Comparison of ENCODE assay signal across 12 cellular contexts in genomic region chr6:134520181-134521115, GRCh38.
DNase-seq lines count a peak whose midpoint lies in the region; ATAC-seq and TF ChIP-seq lines count a peak whose summit lies in the region.
"Had no signal": no experiment of that assay in that cellular context is flagged by ENCODE, and none has a peak within 500 bp of the region (broad histone marks: within the 10 kb centered on the region; RNA-seq: fewer than 3 reads in every experiment).

No MANE protein-coding gene starts in this region.

- 54% methylated on average over 12 of the region's 12 CpGs for WGBS in right lobe of liver (ENCODE audit: insufficient coverage, low coverage, low lambda C conversion rate, missing lambda C conversion rate)
- 60 to 74% methylated on average over 12 of the region's 12 CpGs for WGBS in lower leg skin, 2 donors

- no peaks in the 10 kb centered on the region for H3K9me3 ChIP-seq in DND-41 (ENCODE audit: insufficient read depth, low read length, severe bottlenecking)
- no peaks in the 10 kb centered on the region for H3K9me3 ChIP-seq in right lobe of liver

- intact Hi-C loops in right lobe of liver (cut with DNase I) (no loop called here), lower leg skin (cut with DNase I; ENCODE audit: low total_unique reads) (no loop called here)

- no peaks in the 10 kb centered on the region for H3K79me2 ChIP-seq in DND-41 (ENCODE audit: insufficient read depth, low read length)

- H3K4me1 ChIP-seq in DND-41 (ENCODE audit: insufficient read depth, low read length): peaks cover 20% of the 10 kb centered on the region
- H3K4me1 ChIP-seq in right lobe of liver: peaks cover 0 to 69% (median 33%) of the 10 kb centered on the region in 4 donors

- no peak for TF ChIP-seq CTCF in DND-41 (IDR thresholded peaks at IDR 0.05; ENCODE audit: borderline replicate concordance, extremely low read depth, low read length, poor library complexity, severe bottlenecking)
- TF ChIP-seq CTCF in right lobe of liver (IDR thresholded peaks at IDR 0.05): no peak
- no peak for TF ChIP-seq CTCF in lower leg skin (IDR thresholded peaks at IDR 0.05)

- H3K36me3 ChIP-seq in DND-41 (ENCODE audit: insufficient read depth, low read length) (no peaks in the 10 kb centered on the region), right lobe of liver (no peaks in the 10 kb centered on the region)

- H3K27me3 ChIP-seq in DND-41 (ENCODE audit: insufficient read depth, low read length, poor library complexity) (no peaks in the 10 kb centered on the region), right lobe of liver (no peaks in the 10 kb centered on the region)

- H3K27ac ChIP-seq in DND-41 (ENCODE audit: low read length): peak overlapping the region; percentile 57; the same call in 1 of the 2 replicates
- peak overlapping the region; percentile 66 to 87 (median 68) for H3K27ac ChIP-seq in right lobe of liver

- TF ChIP-seq POLR2A in right lobe of liver (IDR thresholded peaks at IDR 0.05): peak; percentile 73
- TF ChIP-seq POLR2A in lower leg skin (IDR thresholded peaks at IDR 0.05): no peak

- no peak overlapping the region for H3K4me2 ChIP-seq in DND-41 (ENCODE audit: insufficient read depth, low read length)

- peak overlapping the region; percentile 72 for H2AFZ ChIP-seq in DND-41 (ENCODE audit: low read depth, low read length)

- H3K9ac ChIP-seq in DND-41 (ENCODE audit: low read depth, low read length): no peak overlapping the region

- peak; percentile 27 for DNase-seq in A172 (ENCODE audit: low spot score)
- DNase-seq in DND-41: no peak
- peak; percentile 54 for DNase-seq in astrocyte of the hippocampus (ENCODE audit: low read depth, low spot score)
- DNase-seq in right lobe of liver: no peak
- DNase-seq in superior temporal gyrus (ENCODE audit: extremely low spot score): no peak
- DNase-seq in NCI-H1436 treated with DMSO at 0.1 percent for 48 hours (lab: John Stamatoyannopoulos, UW): no peak
- no peak for DNase-seq in lower leg skin (ENCODE audit: low spot score in 2 of 2)
- DNase-seq: activated gamma-delta T cell, DMS153, NCI-H1048 had no signal

- ATAC-seq in DND-41 (ENCODE audit: insufficient read depth, low read depth) (no peak), right lobe of liver (peak; percentile 10 to 43 (median 36)), GM19023 (IDR thresholded peaks at IDR 0.05; ENCODE audit: unreplicated experiment) (no peak)
- ATAC-seq: esophagus mucosa had no signal

- H3K4me3 ChIP-seq in DND-41 (ENCODE audit: low read depth in 1 of 2, low read length in 2 of 2) (no peak overlapping the region), right lobe of liver (peak overlapping the region in 2 of 3 donors; percentile 10 to 24), lower leg skin (ENCODE audit: low read depth, poor library complexity, severe bottlenecking) (no peak overlapping the region)

- H4K20me1 ChIP-seq in DND-41 (ENCODE audit: insufficient read depth, low read length): no peaks in the 10 kb centered on the region

Comparison
In these comparisons a context has a peak if more than half of its experiments do, and no peak if none do; other contexts are left out.
1. DNase-seq: peak in A172 (single experiment) and astrocyte of the hippocampus (single experiment); none in DND-41 (single experiment), right lobe of liver (0 of 3), superior temporal gyrus (single experiment), NCI-H1436 treated with DMSO at 0.1 percent for 48 hours (single experiment) and lower leg skin (0 of 2).
2. ATAC-seq: peak in right lobe of liver (4 of 4); none in DND-41 (single experiment) and GM19023 (single experiment).
3. H3K4me3 ChIP-seq: peak in right lobe of liver (2 of 3); none in DND-41 (0 of 2) and lower leg skin (single experiment).